2 cellular contexts compared by ENCODE assay signal in genomic region chr21:35107520-35107919, GRCh38.
A peak's percentile ranks its signal among the peaks of the same experiment; 100 is the strongest.
TF ChIP-seq lines count a peak whose summit lies in the region.

No MANE protein-coding gene starts in this region.

TF ChIP-seq in HepG2, 621 proteins besides CTCF, POLR2A, EP300 and RAD21:
- TF ChIP-seq RCOR2 (CRISPR knock-in tag; IDR thresholded peaks at IDR 0.05) (no peak), NFE2L2 (IDR thresholded peaks at IDR 0.05; ENCODE audit: low read length) (peak; percentile 75)
TF ChIP-seq in HepG2: peak in this region for 1.

TF ChIP-seq in IMR-90, 13 proteins besides CTCF, POLR2A, EP300 and RAD21:
- no peak for TF ChIP-seq RFX5 (IDR thresholded peaks at IDR 0.05; ENCODE audit: low read depth, low read length)
- no peak for TF ChIP-seq CHD1 (IDR thresholded peaks at IDR 0.05; ENCODE audit: low read depth, low read length)
- no peak for TF ChIP-seq ELK1 (IDR thresholded peaks at IDR 0.05; ENCODE audit: borderline replicate concordance, low read depth, low read length)
- no peak for TF ChIP-seq MAFK (IDR thresholded peaks at IDR 0.05; ENCODE audit: low read depth, low read length)
- TF ChIP-seq NFE2L2 (IDR thresholded peaks at IDR 0.05; ENCODE audit: low read depth, low read length), result peak; percentile 77
